Comparison of ENCODE assay signal across 1 cellular context in genomic region chr19:18919895-18920204, GRCh38.
TF ChIP-seq lines count a peak whose summit lies in the region.

No MANE protein-coding gene starts in this region.

TF ChIP-seq in GM12878, 131 proteins besides CTCF, POLR2A, EP300 and RAD21:
- TF ChIP-seq RAD51 (IDR thresholded peaks at IDR 0.05) (no peak), ZNF622 (IDR thresholded peaks at IDR 0.05) (no peak), RB1 (IDR thresholded peaks at IDR 0.05; ENCODE audit: borderline replicate concordance) (0 out of 2 replicates have a peak, but pooled peaks have one; percentile 7), CREM (IDR thresholded peaks at IDR 0.05; ENCODE audit: low read depth) (no peak), ZSCAN29 (IDR thresholded peaks at IDR 0.05) (no peak), EED (IDR thresholded peaks at IDR 0.05; ENCODE audit: low read depth) (no peak), IKZF2 (IDR thresholded peaks at IDR 0.05) (no peak), HDAC2 (IDR thresholded peaks at IDR 0.05) (0 out of 2 replicates have a peak, but pooled peaks have one; percentile 59), NFIC (IDR thresholded peaks at IDR 0.05; ENCODE audit: low read depth, low read length) (no peak), PRDM15 (CRISPR knock-in tag; IDR thresholded peaks at IDR 0.05) (no peak)
- TF ChIP-seq, protein P1, sequence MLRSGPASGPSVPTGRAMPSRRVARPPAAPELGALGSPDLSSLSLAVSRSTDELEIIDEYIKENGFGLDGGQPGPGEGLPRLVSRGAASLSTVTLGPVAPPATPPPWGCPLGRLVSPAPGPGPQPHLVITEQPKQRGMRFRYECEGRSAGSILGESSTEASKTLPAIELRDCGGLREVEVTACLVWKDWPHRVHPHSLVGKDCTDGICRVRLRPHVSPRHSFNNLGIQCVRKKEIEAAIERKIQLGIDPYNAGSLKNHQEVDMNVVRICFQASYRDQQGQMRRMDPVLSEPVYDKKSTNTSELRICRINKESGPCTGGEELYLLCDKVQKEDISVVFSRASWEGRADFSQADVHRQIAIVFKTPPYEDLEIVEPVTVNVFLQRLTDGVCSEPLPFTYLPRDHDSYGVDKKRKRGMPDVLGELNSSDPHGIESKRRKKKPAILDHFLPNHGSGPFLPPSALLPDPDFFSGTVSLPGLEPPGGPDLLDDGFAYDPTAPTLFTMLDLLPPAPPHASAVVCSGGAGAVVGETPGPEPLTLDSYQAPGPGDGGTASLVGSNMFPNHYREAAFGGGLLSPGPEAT (IDR thresholded peaks at IDR 0.05; ENCODE audit: low read depth), result peak; percentile 44
- TF ChIP-seq, protein P2, sequence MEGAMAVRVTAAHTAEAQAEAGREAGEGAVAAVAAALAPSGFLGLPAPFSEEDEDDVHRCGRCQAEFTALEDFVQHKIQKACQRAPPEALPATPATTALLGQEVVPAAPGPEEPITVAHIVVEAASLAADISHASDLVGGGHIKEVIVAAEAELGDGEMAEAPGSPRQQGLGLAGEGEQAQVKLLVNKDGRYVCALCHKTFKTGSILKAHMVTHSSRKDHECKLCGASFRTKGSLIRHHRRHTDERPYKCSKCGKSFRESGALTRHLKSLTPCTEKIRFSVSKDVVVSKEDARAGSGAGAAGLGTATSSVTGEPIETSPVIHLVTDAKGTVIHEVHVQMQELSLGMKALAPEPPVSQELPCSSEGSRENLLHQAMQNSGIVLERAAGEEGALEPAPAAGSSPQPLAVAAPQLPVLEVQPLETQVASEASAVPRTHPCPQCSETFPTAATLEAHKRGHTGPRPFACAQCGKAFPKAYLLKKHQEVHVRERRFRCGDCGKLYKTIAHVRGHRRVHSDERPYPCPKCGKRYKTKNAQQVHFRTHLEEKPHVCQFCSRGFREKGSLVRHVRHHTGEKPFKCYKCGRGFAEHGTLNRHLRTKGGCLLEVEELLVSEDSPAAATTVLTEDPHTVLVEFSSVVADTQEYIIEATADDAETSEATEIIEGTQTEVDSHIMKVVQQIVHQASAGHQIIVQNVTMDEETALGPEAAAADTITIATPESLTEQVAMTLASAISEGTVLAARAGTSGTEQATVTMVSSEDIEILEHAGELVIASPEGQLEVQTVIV (IDR thresholded peaks at IDR 0.05; ENCODE audit: borderline replicate concordance, partially characterized antibody), result no peak
